Comparison of ENCODE assay signal across 12 cellular contexts in genomic region chr4:98838977-98839618, GRCh38.
DNase-seq lines count a peak whose midpoint lies in the region; ATAC-seq, FAIRE-seq and TF ChIP-seq lines count a peak whose summit lies in the region.
"Had no signal": no experiment of that assay in that cellular context is flagged by ENCODE, and none has a peak within 500 bp of the region (broad histone marks: within the 10 kb centered on the region; RNA-seq: fewer than 3 reads in every experiment).

No MANE protein-coding gene starts in this region.

- no peak overlapping the region for H3K9ac ChIP-seq in astrocyte (ENCODE audit: low read length)

- H3K36me3 ChIP-seq in astrocyte (ENCODE audit: insufficient read depth, low read length) (no peaks in the 10 kb centered on the region), hepatocyte (replicated peaks; ENCODE audit: insufficient read depth, low read depth) (no peaks in the 10 kb centered on the region)
- H3K36me3 ChIP-seq: ovary had no signal

- no peak for ATAC-seq in HG03439 (IDR thresholded peaks at IDR 0.05; ENCODE audit: unreplicated experiment)
- ATAC-seq in GM21515 (IDR thresholded peaks at IDR 0.05; ENCODE audit: unreplicated experiment): no peak
- ATAC-seq in omental fat pad (ENCODE audit: low FRiP score): no peak
- no peak for ATAC-seq in HG02970 (IDR thresholded peaks at IDR 0.05; ENCODE audit: low FRiP score, unreplicated experiment)

- H3K9me3 Mint-ChIP-seq in astrocyte (ENCODE audit: unreplicated experiment): peaks cover 7% of the 10 kb centered on the region
- H3K9me3 Mint-ChIP-seq: CD4-positive, CD25-positive, alpha-beta regulatory T cell had no signal

- no peaks in the 10 kb centered on the region for H3K9me2 ChIP-seq in hepatocyte (replicated peaks; ENCODE audit: insufficient read depth)

- H3K4me2 ChIP-seq in astrocyte (ENCODE audit: low read length): no peak overlapping the region
- H3K4me2 ChIP-seq in hepatocyte: no peak overlapping the region

- H3K27me3 ChIP-seq in astrocyte (ENCODE audit: insufficient read depth, low read length) (no peaks in the 10 kb centered on the region), hepatocyte (no peaks in the 10 kb centered on the region)
- H3K27me3 ChIP-seq: ovary had no signal

- H3K9me3 ChIP-seq in astrocyte (ENCODE audit: insufficient read depth, low read depth, low read length): no peaks in the 10 kb centered on the region
- H3K9me3 ChIP-seq in hepatocyte (ENCODE audit: low read depth): no peaks in the 10 kb centered on the region
- H3K9me3 ChIP-seq: ovary had no signal

- peaks cover 5% of the 10 kb centered on the region for H3K4me1 Mint-ChIP-seq in astrocyte (ENCODE audit: low read depth, unreplicated experiment)
- H3K4me1 Mint-ChIP-seq: CD4-positive, CD25-positive, alpha-beta regulatory T cell had no signal

- DNase-seq in AG10803 (ENCODE audit: low read depth): peak; percentile 18
- peak; percentile 20 for DNase-seq in HTR-8/SVneo (ENCODE audit: insufficient read length, low spot score)
- peak; percentile 57 for DNase-seq in astrocyte (ENCODE audit: low read depth)
- peak; percentile 8 for DNase-seq in hepatocyte (ENCODE audit: low spot score)
- no peak for DNase-seq in omental fat pad (ENCODE audit: low spot score)
- DNase-seq: activated CD4-positive, alpha-beta T cell treated with anti-CD3 and anti-CD28 coated beads, Interleukin-2, amount 50 U/mL, for 4 hours; CD4-positive, CD25-positive, alpha-beta regulatory T cell; NK-92 treated with Interleukin-12 subunit alpha and Interleukin-12 subunit beta, amount 100 ng/mL, for 24 hours had no signal

- H3K4me3 ChIP-seq in AG10803 (ENCODE audit: low read length): no peak overlapping the region
- no peak overlapping the region for H3K4me3 ChIP-seq in astrocyte (ENCODE audit: insufficient read depth, low read depth, low read length)
- no peak overlapping the region for H3K4me3 ChIP-seq in hepatocyte
- H3K4me3 ChIP-seq: ovary had no signal

- no peaks in the 10 kb centered on the region for H3K36me3 Mint-ChIP-seq in astrocyte (ENCODE audit: low read depth, unreplicated experiment)
- H3K36me3 Mint-ChIP-seq: CD4-positive, CD25-positive, alpha-beta regulatory T cell had no signal

- FAIRE-seq in HTR-8/SVneo (lab: Jason Lieb, UNC) (no peak), astrocyte (lab: Jason Lieb, UNC) (peak; percentile 75)

- no peaks in the 10 kb centered on the region for H3K27me3 Mint-ChIP-seq in astrocyte (ENCODE audit: low read depth, unreplicated experiment)
- H3K27me3 Mint-ChIP-seq: CD4-positive, CD25-positive, alpha-beta regulatory T cell had no signal

- H3K4me1 ChIP-seq in astrocyte (ENCODE audit: insufficient read depth, low read length) (no peaks in the 10 kb centered on the region), hepatocyte (ENCODE audit: insufficient read depth) (no peaks in the 10 kb centered on the region)

- H3K79me2 ChIP-seq in astrocyte (ENCODE audit: insufficient read depth, low read length) (no peaks in the 10 kb centered on the region), hepatocyte (no peaks in the 10 kb centered on the region)

- H3K27ac Mint-ChIP-seq in astrocyte (ENCODE audit: unreplicated experiment): no peak overlapping the region
- H3K27ac Mint-ChIP-seq: CD4-positive, CD25-positive, alpha-beta regulatory T cell had no signal

- H3K4me3 Mint-ChIP-seq in astrocyte (ENCODE audit: unreplicated experiment): no peak overlapping the region
- H3K4me3 Mint-ChIP-seq: CD4-positive, CD25-positive, alpha-beta regulatory T cell had no signal

- WGBS in hepatocyte (ENCODE audit: low lambda C conversion rate, missing lambda C conversion rate): 59% methylated on average over 5 of the region's 5 CpGs

- no peak for TF ChIP-seq CTCF in AG10803 (conservative IDR thresholded peaks at IDR 0.05; ENCODE audit: low read length)
- no peak for TF ChIP-seq CTCF in astrocyte (IDR thresholded peaks at IDR 0.05; ENCODE audit: insufficient read depth, low read depth, low read length)
- TF ChIP-seq CTCF in hepatocyte (IDR thresholded peaks at IDR 0.05; ENCODE audit: poor library complexity): no peak
- no peak for TF ChIP-seq CTCF in omental fat pad (IDR thresholded peaks at IDR 0.05)

- peak overlapping the region; percentile 39 for H2AFZ ChIP-seq in astrocyte (ENCODE audit: low read depth, low read length)
- H2AFZ ChIP-seq in hepatocyte: no peak overlapping the region

- no peaks in the 10 kb centered on the region for H4K20me1 ChIP-seq in astrocyte (ENCODE audit: insufficient read depth, low read length)
- H4K20me1 ChIP-seq in hepatocyte (ENCODE audit: insufficient read depth, poor library complexity, severe bottlenecking): no peaks in the 10 kb centered on the region

- H3K27ac ChIP-seq in astrocyte (ENCODE audit: low read depth, low read length) (no peak overlapping the region), hepatocyte (no peak overlapping the region)
- H3K27ac ChIP-seq: ovary had no signal
